In genomic region chr15:41971893-41972340, GRCh38 we compare ENCODE assay signal across 8 cellular contexts. TPM values are rescaled to one million over a fixed set of nuclear protein-coding genes. Genes with fewer than 3 reads are reported as not detected.
DNase-seq lines count a peak whose midpoint lies in the region; ATAC-seq and TF ChIP-seq lines count a peak whose summit lies in the region.

No MANE protein-coding gene starts in this region.

- H3K9me3 ChIP-seq in cardiac muscle cell (ENCODE audit: low read depth), result no peaks in the 10 kb centered on the region

- H3K4me1 ChIP-seq in cardiac muscle cell (ENCODE audit: low read depth), result peaks cover 21% of the 10 kb centered on the region

- peak overlapping the region; percentile 90 for H3K27ac ChIP-seq in cardiac muscle cell

- ATAC-seq in HG02981 (IDR thresholded peaks at IDR 0.05; ENCODE audit: unreplicated experiment), result peak; percentile 7

- TF ChIP-seq CTCF in WI38 (IDR thresholded peaks at IDR 0.05; ENCODE audit: low read depth, low read length) (no peak), cardiac muscle cell (IDR thresholded peaks at IDR 0.05; ENCODE audit: low read depth, low read length) (no peak)

- no peaks in the 10 kb centered on the region for H3K36me3 ChIP-seq in cardiac muscle cell

- H3K27me3 ChIP-seq in cardiac muscle cell, result no peaks in the 10 kb centered on the region

- peak overlapping the region; percentile 94 for H3K4me3 ChIP-seq in WI38 (ENCODE audit: low read depth, low read length)
- peak overlapping the region; percentile 74 for H3K4me3 ChIP-seq in cardiac muscle cell

- peak; percentile 9 to 15 (median 11) for DNase-seq in stimulated activated CD4-positive, alpha-beta T cell treated with anti-CD3 and anti-CD28 coated beads, TNF-alpha, amount 100 ng/mL, for 4 hours (ENCODE audit: low read depth in 3 of 3)
- DNase-seq in stimulated activated CD4-positive, alpha-beta T cell treated with anti-CD3 and anti-CD28 coated beads, Interleukin-2, amount 100 ng/mL, for 24 hours, result no peak
- DNase-seq in cardiac muscle cell (ENCODE audit: low read depth in 1 of 2, low spot score in 1 of 2) (peak in 1 of 2 donors; percentile 61), retina (peak; percentile 56), NCI-H128 (lab: John Stamatoyannopoulos, UW; ENCODE audit: unreplicated experiment) (no peak), MV-4-11 (lab: John Stamatoyannopoulos, UW) (no peak)

RNA-seq across cellular contexts. Expression of gene EHD4, which starts 0.4 kb away (rescaled TPM):
- total RNA-seq in cardiac muscle cell, result 42.8 and 56.4 TPM in 2 replicates
- polyA plus RNA-seq in cardiac muscle cell, result 47.4 and 70.5 TPM in 2 replicates

RNA-seq across cellular contexts. Expression of gene PLA2G4E, which starts 48.9 kb away (rescaled TPM):
- total RNA-seq in cardiac muscle cell, result 0.06 TPM in 1 of 2 replicates, not detected in the other
- not detected in 2 replicates for polyA plus RNA-seq in cardiac muscle cell

Comparison
In these comparisons a context has a peak if more than half of its experiments do, and no peak if none do; other contexts are left out.
1. DNase-seq: peak in stimulated activated CD4-positive, alpha-beta T cell treated with anti-CD3 and anti-CD28 coated beads, TNF-alpha, amount 100 ng/mL, for 4 hours (3 of 3) and retina (single experiment); none in stimulated activated CD4-positive, alpha-beta T cell treated with anti-CD3 and anti-CD28 coated beads, Interleukin-2, amount 100 ng/mL, for 24 hours (0 of 2), NCI-H128 (single experiment) and MV-4-11 (single experiment).